ENCODE assay signal across 9 cellular contexts in genomic region chr11:47425611-47426010, GRCh38. TPM values are rescaled to one million over a fixed set of nuclear protein-coding genes. Genes with fewer than 3 reads are reported as not detected.
DNase-seq lines count a peak whose midpoint lies in the region; ATAC-seq lines count a peak whose summit lies in the region.
"Had no signal": no experiment of that assay in that cellular context is flagged by ENCODE, and none has a peak within 500 bp of the region (broad histone marks: within the 10 kb centered on the region; RNA-seq: fewer than 3 reads in every experiment).

No MANE protein-coding gene starts in this region.

- H3K27ac Mint-ChIP-seq in T-helper 2 cell treated with Interferon-gamma antibody and Interleukin-4, amounts not matched to agents 5 μg/mL and 100 μg/mL, for 36 hours = peak overlapping the region; percentile 99
- H3K27ac Mint-ChIP-seq in activated naive CD8-positive, alpha-beta T cell treated with anti-CD3 and anti-CD28 coated beads, Interleukin-2, amount 10 ng/mL, durations not matched to agents 7 days and 5 days = peak overlapping the region; percentile 99
- H3K27ac Mint-ChIP-seq in immature natural killer cell = peak overlapping the region; percentile 92 to 99 (median 98)

- no peaks in the 10 kb centered on the region for H3K27me3 Mint-ChIP-seq in T-helper 2 cell treated with Interferon-gamma antibody and Interleukin-4, amounts not matched to agents 5 μg/mL and 100 μg/mL, for 36 hours (ENCODE audit: low read depth)
- H3K27me3 Mint-ChIP-seq in activated naive CD8-positive, alpha-beta T cell treated with anti-CD3 and anti-CD28 coated beads, Interleukin-2, amount 10 ng/mL, durations not matched to agents 7 days and 5 days = no peaks in the 10 kb centered on the region
- H3K27me3 Mint-ChIP-seq in immature natural killer cell (ENCODE audit: low read depth in 3 of 3) = peaks cover 2 to 10% (median 4%) of the 10 kb centered on the region in 3 donors

- peaks cover 18% of the 10 kb centered on the region for H3K4me1 ChIP-seq in stomach smooth muscle (ENCODE audit: control insufficient read depth, insufficient read depth, low read length)

- peak overlapping the region; percentile 83 to 96 for H3K9ac ChIP-seq in stomach smooth muscle (ENCODE audit: low read length in 2 of 2)

- H3K27me3 ChIP-seq in stomach smooth muscle (ENCODE audit: control insufficient read depth in 1 of 2, insufficient read depth in 2 of 2, low read length in 2 of 2) = no peaks in the 10 kb centered on the region

- DNase-seq in T-helper 2 cell treated with Interferon-gamma antibody and Interleukin-4, amounts not matched to agents 5 μg/mL and 100 μg/mL, for 36 hours (ENCODE audit: low spot score) = no peak
- DNase-seq in T-helper 2 cell = no peak
- DNase-seq in activated naive CD8-positive, alpha-beta T cell treated with anti-CD3 and anti-CD28 coated beads, Interleukin-2, amount 10 ng/mL, durations not matched to agents 7 days and 5 days = no peak
- DNase-seq in immature natural killer cell = no peak
- no peak for DNase-seq in NCI-H1092 (lab: John Stamatoyannopoulos, UW)
- DNase-seq in CD1c-positive myeloid dendritic cell (ENCODE audit: extremely low spot score) = no peak

- peaks cover 41% of the 10 kb centered on the region for H3K36me3 Mint-ChIP-seq in T-helper 2 cell treated with Interferon-gamma antibody and Interleukin-4, amounts not matched to agents 5 μg/mL and 100 μg/mL, for 36 hours (ENCODE audit: low read depth)
- peaks cover 16% of the 10 kb centered on the region for H3K36me3 Mint-ChIP-seq in activated naive CD8-positive, alpha-beta T cell treated with anti-CD3 and anti-CD28 coated beads, Interleukin-2, amount 10 ng/mL, durations not matched to agents 7 days and 5 days
- peaks cover 3 to 17% (median 15%) of the 10 kb centered on the region in 3 donors for H3K36me3 Mint-ChIP-seq in immature natural killer cell

- no peak for ATAC-seq in activated naive CD8-positive, alpha-beta T cell treated with anti-CD3 and anti-CD28 coated beads, Interleukin-2, amount 10 ng/mL, durations not matched to agents 7 days and 5 days (ENCODE audit: low read depth)
- no peak for ATAC-seq in HG03521 (IDR thresholded peaks at IDR 0.05; ENCODE audit: unreplicated experiment)

- H3K9me3 ChIP-seq in stomach smooth muscle (ENCODE audit: control insufficient read depth in 2 of 2, low read length in 2 of 2) = no peaks in the 10 kb centered on the region

- H3K9me3 Mint-ChIP-seq in T-helper 2 cell treated with Interferon-gamma antibody and Interleukin-4, amounts not matched to agents 5 μg/mL and 100 μg/mL, for 36 hours = no peaks in the 10 kb centered on the region
- no peaks in the 10 kb centered on the region for H3K9me3 Mint-ChIP-seq in activated naive CD8-positive, alpha-beta T cell treated with anti-CD3 and anti-CD28 coated beads, Interleukin-2, amount 10 ng/mL, durations not matched to agents 7 days and 5 days
- H3K9me3 Mint-ChIP-seq in immature natural killer cell = no peaks in the 10 kb centered on the region

- POLR2A ChIA-PET in activated naive CD8-positive, alpha-beta T cell treated with anti-CD3 and anti-CD28 coated beads, Interleukin-2, amount 10 ng/mL, durations not matched to agents 7 days and 5 days (lab: Charles Lee) = interaction anchor here (0.7 to 3.9 kb wide), 8 partner anchors 8 to 210 kb away, joined by 3 to 22 read pairs (median 4); partner anchors contain the start of gene DDB2

- H3K27ac ChIP-seq in stomach smooth muscle (ENCODE audit: low read length) = peak overlapping the region; percentile 89

- H3K4me1 Mint-ChIP-seq in T-helper 2 cell treated with Interferon-gamma antibody and Interleukin-4, amounts not matched to agents 5 μg/mL and 100 μg/mL, for 36 hours (ENCODE audit: low read depth) = peaks cover 18% of the 10 kb centered on the region
- H3K4me1 Mint-ChIP-seq in activated naive CD8-positive, alpha-beta T cell treated with anti-CD3 and anti-CD28 coated beads, Interleukin-2, amount 10 ng/mL, durations not matched to agents 7 days and 5 days = peaks cover 18% of the 10 kb centered on the region
- peaks cover 23 to 33% of the 10 kb centered on the region in 2 donors for H3K4me1 Mint-ChIP-seq in immature natural killer cell

- H3K4me3 Mint-ChIP-seq in T-helper 2 cell treated with Interferon-gamma antibody and Interleukin-4, amounts not matched to agents 5 μg/mL and 100 μg/mL, for 36 hours = peak overlapping the region; percentile 99
- H3K4me3 Mint-ChIP-seq in activated naive CD8-positive, alpha-beta T cell treated with anti-CD3 and anti-CD28 coated beads, Interleukin-2, amount 10 ng/mL, durations not matched to agents 7 days and 5 days = peak overlapping the region; percentile 100
- H3K4me3 Mint-ChIP-seq in immature natural killer cell = peak overlapping the region; percentile 99 to 100 (median 99)

- peak overlapping the region; percentile 71 to 98 for H3K4me3 ChIP-seq in stomach smooth muscle (ENCODE audit: low read length in 2 of 2)

- H3K36me3 ChIP-seq in stomach smooth muscle (ENCODE audit: control insufficient read depth in 2 of 2, insufficient read depth in 2 of 2, low read length in 2 of 2) = peaks cover 23 to 28% of the 10 kb centered on the region in 2 donors

RNA-seq across cellular contexts. Expression of gene PSMC3, which starts 0.6 kb away (rescaled TPM):
- 100 to 1,000 TPM; 113 to 115 TPM for total RNA-seq in activated naive CD8-positive, alpha-beta T cell treated with anti-CD3 and anti-CD28 coated beads, Interleukin-2, amount 10 ng/mL, durations not matched to agents 7 days and 5 days
- polyA plus RNA-seq in immature natural killer cell = 100 to 1,000 TPM; 157 to 207 (median 184) TPM

RNA-seq across cellular contexts. Expression of gene SLC39A13, which starts 17.2 kb away (rescaled TPM):
- total RNA-seq in activated naive CD8-positive, alpha-beta T cell treated with anti-CD3 and anti-CD28 coated beads, Interleukin-2, amount 10 ng/mL, durations not matched to agents 7 days and 5 days = 10 to 100 TPM; 33.1 to 38.2 TPM
- polyA plus RNA-seq in immature natural killer cell = 10 to 100 TPM; 22.1 to 33.2 (median 27.7) TPM

RNA-seq across cellular contexts. Expression of gene RAPSN, which starts 23.3 kb away (rescaled TPM):
- under 1 TPM; 0.42 to 0.91 TPM for total RNA-seq in activated naive CD8-positive, alpha-beta T cell treated with anti-CD3 and anti-CD28 coated beads, Interleukin-2, amount 10 ng/mL, durations not matched to agents 7 days and 5 days
- not detected for polyA plus RNA-seq in immature natural killer cell
- total RNA-seq: HT-29 had no signal

RNA-seq across cellular contexts. Expression of gene SPI1, which starts 47.3 kb away (rescaled TPM):
- 1 to 10 TPM; 2.9 to 3.5 TPM for total RNA-seq in activated naive CD8-positive, alpha-beta T cell treated with anti-CD3 and anti-CD28 coated beads, Interleukin-2, amount 10 ng/mL, durations not matched to agents 7 days and 5 days
- 1 to 10 TPM in 2 of 3 donors, under 1 TPM in 1; 0.95 to 3.6 (median 2.3) TPM for polyA plus RNA-seq in immature natural killer cell
- total RNA-seq: HT-29 had no signal
